8 cellular contexts compared by ENCODE assay signal in genomic region chr12:52191841-52192791, GRCh38. TPM values are rescaled to one million over a fixed set of nuclear protein-coding genes. Genes with fewer than 3 reads are reported as not detected.
A peak's percentile ranks its signal among the peaks of the same experiment; 100 is the strongest.
DNase-seq lines count a peak whose midpoint lies in the region; ATAC-seq and TF ChIP-seq lines count a peak whose summit lies in the region.

TSS of gene KRT80 (minus strand) at chr12:52192014. CDS start at chr12:52191902, 112 bp downstream.

- H3K4me1 ChIP-seq in Peyer's patch (peaks cover 0 to 25% (median 3%) of the 10 kb centered on the region in 4 donors), mesenchymal stem cell (ENCODE audit: control insufficient read depth, insufficient read depth, low read depth, low read length) (peaks cover 74% of the 10 kb centered on the region), upper lobe of left lung (peaks cover 42 to 60% (median 53%) of the 10 kb centered on the region in 4 donors)

- peak within 1 kb of the TSS; percentile 96 for H2AK5ac ChIP-seq in mesenchymal stem cell (ENCODE audit: low read length, severe bottlenecking)

- H3K4me3 ChIP-seq in Peyer's patch = peak within 1 kb of the TSS in 1 of 4 donors; percentile 20
- H3K4me3 ChIP-seq in mesenchymal stem cell (ENCODE audit: insufficient read depth in 1 of 2, low read depth in 1 of 2, low read length in 2 of 2) = no peak within 1 kb of the TSS
- no peak within 1 kb of the TSS for H3K4me3 ChIP-seq in upper lobe of left lung

- 33% methylated on average over 18 of the region's 20 CpGs for WGBS in mesenchymal stem cell
- WGBS in upper lobe of left lung, 2 donors = 59 to 61% methylated on average over 18 to 19 of the region's 20 CpGs

- no peak within 1 kb of the TSS for H3K4me3 Mint-ChIP-seq in endothelial cell (ENCODE audit: unreplicated experiment)

- H3K9ac ChIP-seq in mesenchymal stem cell (ENCODE audit: low read length) = no peak within 1 kb of the TSS

- H2BK12ac ChIP-seq in mesenchymal stem cell (ENCODE audit: low read length in 2 of 2) = peak within 1 kb of the TSS; percentile 60 to 98

- H3K23ac ChIP-seq in mesenchymal stem cell (ENCODE audit: low read length in 2 of 2) = no peak within 1 kb of the TSS

- H3K18ac ChIP-seq in mesenchymal stem cell (ENCODE audit: low read depth in 1 of 2, low read length in 2 of 2) = peak within 1 kb of the TSS; percentile 89 to 93

- H3K27me3 Mint-ChIP-seq in endothelial cell (ENCODE audit: unreplicated experiment) = peaks cover 9% of the 10 kb centered on the region

- peak within 1 kb of the TSS; percentile 80 for H2BK15ac ChIP-seq in mesenchymal stem cell (ENCODE audit: low read depth, poor library complexity, severe bottlenecking)

- ATAC-seq in upper lobe of left lung (ENCODE audit: low FRiP score in 2 of 2) (peak; percentile 79 to 87), GM19455 (IDR thresholded peaks at IDR 0.05; ENCODE audit: unreplicated experiment) (no peak)

- no peak within 1 kb of the TSS for H3K27ac Mint-ChIP-seq in endothelial cell (ENCODE audit: unreplicated experiment)

- peak within 1 kb of the TSS; percentile 81 for H4K8ac ChIP-seq in mesenchymal stem cell (ENCODE audit: low read length)

- no peaks in the 10 kb centered on the region for H3K27me3 ChIP-seq in Peyer's patch
- H3K27me3 ChIP-seq in mesenchymal stem cell (ENCODE audit: control insufficient read depth in 1 of 2, insufficient read depth in 1 of 2, low read length in 2 of 2) = no peaks in the 10 kb centered on the region
- H3K27me3 ChIP-seq in upper lobe of left lung = no peaks in the 10 kb centered on the region

- in situ Hi-C loops in ACHN (cut with HindIII; ENCODE audit: low pct_ligation_motif_present, low pct_unique_long_range_greater_than_20kb, low sequenced_read_pairs) = no loop called here

- H3K27ac ChIP-seq in Peyer's patch (peak within 1 kb of the TSS in 2 of 4 donors; percentile 72 to 82), mesenchymal stem cell (ENCODE audit: low read length, poor library complexity, severe bottlenecking) (peak within 1 kb of the TSS; percentile 86), upper lobe of left lung (peak within 1 kb of the TSS; percentile 66 to 88 (median 78))

- peak within 1 kb of the TSS; percentile 6 for H3K4me2 ChIP-seq in mesenchymal stem cell (ENCODE audit: low read length, poor library complexity, severe bottlenecking)

- H3K4ac ChIP-seq in mesenchymal stem cell (ENCODE audit: low read depth in 1 of 2, low read length in 2 of 2) = peak within 1 kb of the TSS; percentile 69 to 91

- H3K36me3 ChIP-seq in Peyer's patch (no peaks in the 10 kb centered on the region), mesenchymal stem cell (ENCODE audit: control insufficient read depth in 1 of 2, insufficient read depth in 2 of 2, low read depth in 1 of 2, low read length in 2 of 2) (no peaks in the 10 kb centered on the region), upper lobe of left lung (no peaks in the 10 kb centered on the region)

- peak within 1 kb of the TSS; percentile 87 for H2BK120ac ChIP-seq in mesenchymal stem cell (ENCODE audit: low read depth, low read length)

- peaks cover 2% of the 10 kb centered on the region for H3K79me1 ChIP-seq in mesenchymal stem cell (replicated peaks; ENCODE audit: low read length, poor library complexity, severe bottlenecking)

- TF ChIP-seq EP300 in upper lobe of left lung (IDR thresholded peaks at IDR 0.05) = peak in 2 of 4 donors; percentile 80 to 95

- H3K36me3 Mint-ChIP-seq in endothelial cell (ENCODE audit: low read depth, unreplicated experiment) = no peaks in the 10 kb centered on the region

- DNase-seq in ACHN (peak; percentile 100), HS-5 (ENCODE audit: low read depth) (peak; percentile 96), Peyer's patch (peak; percentile 25 to 91 (median 88)), dermis microvascular lymphatic vessel endothelial cell (ENCODE audit: low read depth in 2 of 2) (peak; percentile 83 to 98), mesenchymal stem cell (peak; percentile 98), upper lobe of left lung (peak; percentile 79 to 92), endothelial cell (ENCODE audit: low spot score) (no peak)

- peak within 1 kb of the TSS; percentile 85 for H2BK5ac ChIP-seq in mesenchymal stem cell (ENCODE audit: low read depth, low read length, poor library complexity, severe bottlenecking)

- no peak within 1 kb of the TSS for H2AFZ ChIP-seq in mesenchymal stem cell (ENCODE audit: low read depth, low read length)

- H3K4me1 Mint-ChIP-seq in endothelial cell (ENCODE audit: unreplicated experiment) = peaks cover 25% of the 10 kb centered on the region

- H3K9me3 ChIP-seq in Peyer's patch (no peaks in the 10 kb centered on the region), mesenchymal stem cell (ENCODE audit: control insufficient read depth, low read length) (no peaks in the 10 kb centered on the region), upper lobe of left lung (no peaks in the 10 kb centered on the region)

- H3K9me3 Mint-ChIP-seq in endothelial cell (ENCODE audit: unreplicated experiment) = no peaks in the 10 kb centered on the region

- TF ChIP-seq CTCF in Peyer's patch (IDR thresholded peaks at IDR 0.05) (no peak), upper lobe of left lung (IDR thresholded peaks at IDR 0.05) (no peak), endothelial cell (IDR thresholded peaks at IDR 0.05; ENCODE audit: unreplicated experiment) (no peak)

- peak within 1 kb of the TSS in 1 of 2 experiments; percentile 9 for H3K14ac ChIP-seq in mesenchymal stem cell (ENCODE audit: low read length in 2 of 2)

- peak within 1 kb of the TSS; percentile 98 for H4K91ac ChIP-seq in mesenchymal stem cell (ENCODE audit: low read length)

- TF ChIP-seq POLR2A in Peyer's patch (IDR thresholded peaks at IDR 0.05) (peak in 1 of 2 donors; percentile 21), upper lobe of left lung (IDR thresholded peaks at IDR 0.05) (peak in 1 of 4 donors; percentile 28)

RNA-seq across cellular contexts. Expression of gene KRT80, which starts in this region (rescaled TPM):
- under 1 TPM in 2 of 4 donors, not detected in 2; 0.13 to 0.38 TPM for total RNA-seq in Peyer's patch
- 0.13 and 0.39 TPM in 2 replicates for total RNA-seq in dermis microvascular lymphatic vessel endothelial cell
- 0.72 TPM for polyA plus RNA-seq in mesenchymal stem cell (2013, experiment 1 of 2)
- 0.84 TPM for polyA plus RNA-seq in mesenchymal stem cell (2013, experiment 2 of 2)
- total RNA-seq in upper lobe of left lung = 10 to 100 TPM in 2 of 6 donors, 1 to 10 TPM in 4; 2.1 to 15.2 (median 6.6) TPM
- total RNA-seq in endothelial cell (ENCODE audit: unreplicated experiment) = 1.5 TPM

Comparison
In these comparisons a context has a peak if more than half of its experiments do, and no peak if none do; other contexts are left out.
1. Peak in DNase-seq in Peyer's patch; RNA of the gene not detected or under 1 TPM.
2. Peak in DNase-seq in dermis microvascular lymphatic vessel endothelial cell; RNA of the gene not detected or under 1 TPM.